37 cellular contexts compared by ENCODE assay signal in genomic region chrX:49748211-49748956, GRCh38. TPM values are rescaled to one million over a fixed set of nuclear protein-coding genes. Genes with fewer than 3 reads are reported as not detected.
"Had no signal": no experiment of that assay in that cellular context is flagged by ENCODE, and none has a peak within 500 bp of the region (broad histone marks: within the 10 kb centered on the region; RNA-seq: fewer than 3 reads in every experiment).

No MANE protein-coding gene starts in this region.

- H3K9me3 Mint-ChIP-seq: naive thymus-derived CD8-positive, alpha-beta T cell; neural progenitor cell; stimulated activated memory B cell treated with anti-CD40 and anti-IgM and Interleukin-4, amounts not matched to agents 10 μg/mL and 1 μg/mL and 100 μg/mL, for 72 hours; stimulated activated naive CD8-positive, alpha-beta T cell treated with anti-CD3 and anti-CD28 coated beads, Interleukin-15, amount 100 ng/mL, for 72 hours; type B pancreatic cell had no signal

- H3K27me3 ChIP-seq: neural progenitor cell, neutrophil, right atrium auricular region, uterus had no signal

- H3K4me2 ChIP-seq: neural progenitor cell, smooth muscle cell had no signal

- H3K4me3 ChIP-seq: left lung, lower lobe of right lung, neural progenitor cell, right atrium auricular region, right lobe of liver, smooth muscle cell, tibial nerve, uterus had no signal

- H3K36me3 Mint-ChIP-seq: naive thymus-derived CD8-positive, alpha-beta T cell; neural progenitor cell; stimulated activated memory B cell treated with anti-CD40 and anti-IgM and Interleukin-4, amounts not matched to agents 10 μg/mL and 1 μg/mL and 100 μg/mL, for 72 hours; type B pancreatic cell had no signal

- H3K9me3 ChIP-seq: left lung, lower lobe of right lung, neutrophil, right atrium auricular region, right lobe of liver, tibial nerve, uterus had no signal

- H2AFZ ChIP-seq: neural progenitor cell, parathyroid adenoma had no signal

- ATAC-seq: left cardiac atrium; left lung; lower lobe of right lung; naive thymus-derived CD8-positive, alpha-beta T cell; stimulated activated memory B cell treated with anti-CD40 and anti-IgM and Interleukin-4, amounts not matched to agents 10 μg/mL and 1 μg/mL and 100 μg/mL, for 72 hours; stimulated activated naive CD8-positive, alpha-beta T cell treated with anti-CD3 and anti-CD28 coated beads, Interleukin-15, amount 100 ng/mL, for 72 hours had no signal

- H3K9ac ChIP-seq: neural progenitor cell, parathyroid adenoma had no signal

- H3K4me3 Mint-ChIP-seq: naive thymus-derived CD8-positive, alpha-beta T cell; nephron progenitor cell; neural progenitor cell; stimulated activated memory B cell treated with anti-CD40 and anti-IgM and Interleukin-4, amounts not matched to agents 10 μg/mL and 1 μg/mL and 100 μg/mL, for 72 hours; stimulated activated naive CD8-positive, alpha-beta T cell treated with anti-CD3 and anti-CD28 coated beads, Interleukin-15, amount 100 ng/mL, for 72 hours; type B pancreatic cell had no signal

- H3K79me2 ChIP-seq: parathyroid adenoma had no signal

- H3K27ac Mint-ChIP-seq: neural progenitor cell; stimulated activated memory B cell treated with anti-CD40 and anti-IgM and Interleukin-4, amounts not matched to agents 10 μg/mL and 1 μg/mL and 100 μg/mL, for 72 hours; type B pancreatic cell had no signal

- FAIRE-seq: keratinocyte had no signal

- DNase-seq: hippocampal formation; kidney glomerular epithelial cell; left cardiac atrium; left lung; lower lobe of right lung; mammary epithelial cell; mesenchymal stem cell; naive thymus-derived CD8-positive, alpha-beta T cell; nephron progenitor cell; occipital lobe; right lobe of liver; stimulated activated CD4-positive, alpha-beta T cell treated with anti-CD3 and anti-CD28 coated beads, Interleukin-1b, Interleukin-23, amount 100 ng/mL, for 48 hours; stimulated activated CD4-positive, alpha-beta T cell treated with anti-CD3 and anti-CD28 coated beads, Interleukin-2, amount 100 ng/mL, for 48 hours; stimulated activated CD4-positive, alpha-beta T cell treated with anti-CD3 and anti-CD28 coated beads, Interleukin-4, amount 100 ng/mL, for 4 hours; stimulated activated CD8-positive, alpha-beta memory T cell treated with anti-CD3 and anti-CD28 coated beads, Interleukin-4, amount 100 ng/mL, for 48 hours; stimulated activated naive CD4-positive, alpha-beta T cell treated with Interleukin-2 at 50 U/mL for 16 hours; stimulated activated naive CD8-positive, alpha-beta T cell treated with anti-CD3 and anti-CD28 coated beads, Interleukin-15, amount 100 ng/mL, for 72 hours; substantia nigra; uterus had no signal

- H3K4me1 ChIP-seq: left lung, lower lobe of right lung, neural progenitor cell, parathyroid adenoma, right atrium auricular region, right lobe of liver, tibial nerve, uterus had no signal

- H3K27ac ChIP-seq: left lung, lower lobe of right lung, neural progenitor cell, neutrophil, parathyroid adenoma, right atrium auricular region, right lobe of liver, tibial nerve, uterus had no signal

- H3K4me1 Mint-ChIP-seq: naive thymus-derived CD8-positive, alpha-beta T cell; neural progenitor cell; stimulated activated memory B cell treated with anti-CD40 and anti-IgM and Interleukin-4, amounts not matched to agents 10 μg/mL and 1 μg/mL and 100 μg/mL, for 72 hours; stimulated activated naive CD8-positive, alpha-beta T cell treated with anti-CD3 and anti-CD28 coated beads, Interleukin-15, amount 100 ng/mL, for 72 hours had no signal

- H3K27me3 Mint-ChIP-seq: type B pancreatic cell had no signal

- H3K36me3 ChIP-seq: left lung, lower lobe of right lung, neural progenitor cell, neutrophil, right atrium auricular region, right lobe of liver, tibial nerve, uterus had no signal

RNA-seq across cellular contexts. Expression of gene PAGE1, which starts 52.6 kb away (rescaled TPM):
- total RNA-seq: left cardiac atrium; left lung; liver; lower lobe of right lung; mammary epithelial cell; mucosa of gallbladder; naive thymus-derived CD8-positive, alpha-beta T cell; occipital lobe; osteocyte; posterior vena cava; pulmonary artery endothelial cell; renal cortical epithelial cell; right atrium auricular region; right lobe of liver; skeletal muscle tissue; smooth muscle cell; tibial nerve; ureter; uterus had no signal
- polyA plus RNA-seq: keratinocyte; liver; mammary epithelial cell; naive thymus-derived CD8-positive, alpha-beta T cell; smooth muscle cell; thymus had no signal
